ENCODE assay signal across 1 cellular context in genomic region chr7:23467731-23468720, GRCh38.
A peak's percentile ranks its signal among the peaks of the same experiment; 100 is the strongest.
TF ChIP-seq lines count a peak whose summit lies in the region.

No MANE protein-coding gene starts in this region.

TF ChIP-seq in K562, 482 proteins besides CTCF, POLR2A, EP300 and RAD21 (continued from another document and continues in another):
- TF ChIP-seq, protein P1, sequence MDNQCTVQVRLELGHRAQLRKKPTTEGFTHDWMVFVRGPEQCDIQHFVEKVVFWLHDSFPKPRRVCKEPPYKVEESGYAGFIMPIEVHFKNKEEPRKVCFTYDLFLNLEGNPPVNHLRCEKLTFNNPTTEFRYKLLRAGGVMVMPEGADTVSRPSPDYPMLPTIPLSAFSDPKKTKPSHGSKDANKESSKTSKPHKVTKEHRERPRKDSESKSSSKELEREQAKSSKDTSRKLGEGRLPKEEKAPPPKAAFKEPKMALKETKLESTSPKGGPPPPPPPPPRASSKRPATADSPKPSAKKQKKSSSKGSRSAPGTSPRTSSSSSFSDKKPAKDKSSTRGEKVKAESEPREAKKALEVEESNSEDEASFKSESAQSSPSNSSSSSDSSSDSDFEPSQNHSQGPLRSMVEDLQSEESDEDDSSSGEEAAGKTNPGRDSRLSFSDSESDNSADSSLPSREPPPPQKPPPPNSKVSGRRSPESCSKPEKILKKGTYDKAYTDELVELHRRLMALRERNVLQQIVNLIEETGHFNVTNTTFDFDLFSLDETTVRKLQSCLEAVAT (IDR thresholded peaks at IDR 0.05): peak in 1 of 2 experiments; percentile 40; a peak in 2 of 4 replicates
- TF ChIP-seq EP400 (IDR thresholded peaks at IDR 0.05) (0 out of 2 replicates have a peak, but pooled peaks have one; percentile 12), ZNF384 (IDR thresholded peaks at IDR 0.05; ENCODE audit: low read depth, low read length) (no peak), KDM1A (IDR thresholded peaks at IDR 0.05) (no peak), LEF1 (IDR thresholded peaks at IDR 0.05) (0 out of 2 replicates have a peak, but pooled peaks have one; percentile 25), SAP30 (IDR thresholded peaks at IDR 0.05; ENCODE audit: borderline replicate concordance, insufficient read depth, low read depth, low read length, poor library complexity, severe bottlenecking) (peak; percentile 42), NRF1 (conservative IDR thresholded peaks at IDR 0.05 in 1 of 2, IDR thresholded peaks at IDR 0.05 in 1 of 2) (peak in 1 of 2 experiments; percentile 42; a peak in 1 of 4 replicates), ZFP30 (CRISPR knock-in tag; IDR thresholded peaks at IDR 0.05; ENCODE audit: borderline replicate concordance) (no peak), PURB (CRISPR knock-in tag; IDR thresholded peaks at IDR 0.05; ENCODE audit: low read depth) (no peak), PYGO2 (tag; IDR thresholded peaks at IDR 0.05) (no peak), ELK3 (CRISPR knock-in tag; IDR thresholded peaks at IDR 0.05) (no peak), JUNB (CRISPR knock-in tag; conservative IDR thresholded peaks at IDR 0.05) (no peak), SRSF9 (IDR thresholded peaks at IDR 0.05; ENCODE audit: borderline replicate concordance, low read depth, low read length) (no peak), E2F8 (IDR thresholded peaks at IDR 0.05; ENCODE audit: low read depth, partially characterized antibody) (no peak), ARID1B (IDR thresholded peaks at IDR 0.05) (no peak), ZNF175 (CRISPR knock-in tag; IDR thresholded peaks at IDR 0.05; ENCODE audit: low read depth) (no peak), POLR2AphosphoS5 (IDR thresholded peaks at IDR 0.05; ENCODE audit: control insufficient read depth, insufficient read depth, low read depth, low read length) (0 out of 2 replicates have a peak, but pooled peaks have one; percentile 28), MTA1 (IDR thresholded peaks at IDR 0.05; ENCODE audit: borderline replicate concordance) (no peak), HNRNPK (IDR thresholded peaks at IDR 0.05; ENCODE audit: low read depth, low read length, poor library complexity, severe bottlenecking) (no peak), MTA3 (IDR thresholded peaks at IDR 0.05; ENCODE audit: borderline replicate concordance) (no peak), CCNT2 (IDR thresholded peaks at IDR 0.05; ENCODE audit: borderline replicate concordance, extremely low read depth, insufficient read length, low read depth, low read length) (peak; percentile 18), NFIC (IDR thresholded peaks at IDR 0.05) (no peak), ZBTB33 (CRISPR knock-in tag; IDR thresholded peaks at IDR 0.05) (no peak), EGR1 (conservative IDR thresholded peaks at IDR 0.05) (peak; percentile 73), CUX1 (CRISPR knock-in tag; IDR thresholded peaks at IDR 0.05) (no peak), MYC (IDR thresholded peaks at IDR 0.05; ENCODE audit: low read depth, low read length) (peak; percentile 9; the same call in 1 of the 2 replicates), MYC (CRISPR knock-in tag; IDR thresholded peaks at IDR 0.05; ENCODE audit: borderline replicate concordance, low read depth) (no peak), HEY1 (CRISPR knock-in tag; IDR thresholded peaks at IDR 0.05; ENCODE audit: borderline replicate concordance) (no peak), DPF2 (IDR thresholded peaks at IDR 0.05) (no peak), HOMEZ (CRISPR knock-in tag; IDR thresholded peaks at IDR 0.05) (0 out of 2 replicates have a peak, but pooled peaks have one; percentile 8), FOXA3 (CRISPR knock-in tag; conservative IDR thresholded peaks at IDR 0.05 in 1 of 2, IDR thresholded peaks at IDR 0.05 in 1 of 2) (no peak), ZFX (CRISPR knock-in tag; IDR thresholded peaks at IDR 0.05) (peak; percentile 36; the same call in 1 of the 2 replicates), CXXC5 (CRISPR knock-in tag; IDR thresholded peaks at IDR 0.05) (0 out of 2 replicates have a peak, but pooled peaks have one; percentile 9), SMAD4 (CRISPR knock-in tag; conservative IDR thresholded peaks at IDR 0.05) (no peak), SLC30A9 (CRISPR knock-in tag; IDR thresholded peaks at IDR 0.05) (no peak), RBBP5 (IDR thresholded peaks at IDR 0.05; ENCODE audit: borderline replicate concordance, insufficient read depth, low read length, poor library complexity, severe bottlenecking) (peak; percentile 57), NR3C1 (CRISPR knock-in tag; IDR thresholded peaks at IDR 0.05) (no peak), ZBTB1 (CRISPR knock-in tag; IDR thresholded peaks at IDR 0.05; ENCODE audit: borderline replicate concordance, low read depth) (no peak)
- TF ChIP-seq, protein P2, sequence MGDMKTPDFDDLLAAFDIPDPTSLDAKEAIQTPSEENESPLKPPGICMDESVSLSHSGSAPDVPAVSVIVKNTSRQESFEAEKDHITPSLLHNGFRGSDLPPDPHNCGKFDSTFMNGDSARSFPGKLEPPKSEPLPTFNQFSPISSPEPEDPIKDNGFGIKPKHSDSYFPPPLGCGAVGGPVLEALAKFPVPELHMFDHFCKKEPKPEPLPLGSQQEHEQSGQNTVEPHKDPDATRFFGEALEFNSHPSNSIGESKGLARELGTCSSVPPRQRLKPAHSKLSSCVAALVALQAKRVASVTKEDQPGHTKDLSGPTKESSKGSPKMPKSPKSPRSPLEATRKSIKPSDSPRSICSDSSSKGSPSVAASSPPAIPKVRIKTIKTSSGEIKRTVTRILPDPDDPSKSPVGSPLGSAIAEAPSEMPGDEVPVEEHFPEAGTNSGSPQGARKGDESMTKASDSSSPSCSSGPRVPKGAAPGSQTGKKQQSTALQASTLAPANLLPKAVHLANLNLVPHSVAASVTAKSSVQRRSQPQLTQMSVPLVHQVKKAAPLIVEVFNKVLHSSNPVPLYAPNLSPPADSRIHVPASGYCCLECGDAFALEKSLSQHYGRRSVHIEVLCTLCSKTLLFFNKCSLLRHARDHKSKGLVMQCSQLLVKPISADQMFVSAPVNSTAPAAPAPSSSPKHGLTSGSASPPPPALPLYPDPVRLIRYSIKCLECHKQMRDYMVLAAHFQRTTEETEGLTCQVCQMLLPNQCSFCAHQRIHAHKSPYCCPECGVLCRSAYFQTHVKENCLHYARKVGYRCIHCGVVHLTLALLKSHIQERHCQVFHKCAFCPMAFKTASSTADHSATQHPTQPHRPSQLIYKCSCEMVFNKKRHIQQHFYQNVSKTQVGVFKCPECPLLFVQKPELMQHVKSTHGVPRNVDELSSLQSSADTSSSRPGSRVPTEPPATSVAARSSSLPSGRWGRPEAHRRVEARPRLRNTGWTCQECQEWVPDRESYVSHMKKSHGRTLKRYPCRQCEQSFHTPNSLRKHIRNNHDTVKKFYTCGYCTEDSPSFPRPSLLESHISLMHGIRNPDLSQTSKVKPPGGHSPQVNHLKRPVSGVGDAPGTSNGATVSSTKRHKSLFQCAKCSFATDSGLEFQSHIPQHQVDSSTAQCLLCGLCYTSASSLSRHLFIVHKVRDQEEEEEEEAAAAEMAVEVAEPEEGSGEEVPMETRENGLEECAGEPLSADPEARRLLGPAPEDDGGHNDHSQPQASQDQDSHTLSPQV (IDR thresholded peaks at IDR 0.05): no peak
- TF ChIP-seq, protein P3, sequence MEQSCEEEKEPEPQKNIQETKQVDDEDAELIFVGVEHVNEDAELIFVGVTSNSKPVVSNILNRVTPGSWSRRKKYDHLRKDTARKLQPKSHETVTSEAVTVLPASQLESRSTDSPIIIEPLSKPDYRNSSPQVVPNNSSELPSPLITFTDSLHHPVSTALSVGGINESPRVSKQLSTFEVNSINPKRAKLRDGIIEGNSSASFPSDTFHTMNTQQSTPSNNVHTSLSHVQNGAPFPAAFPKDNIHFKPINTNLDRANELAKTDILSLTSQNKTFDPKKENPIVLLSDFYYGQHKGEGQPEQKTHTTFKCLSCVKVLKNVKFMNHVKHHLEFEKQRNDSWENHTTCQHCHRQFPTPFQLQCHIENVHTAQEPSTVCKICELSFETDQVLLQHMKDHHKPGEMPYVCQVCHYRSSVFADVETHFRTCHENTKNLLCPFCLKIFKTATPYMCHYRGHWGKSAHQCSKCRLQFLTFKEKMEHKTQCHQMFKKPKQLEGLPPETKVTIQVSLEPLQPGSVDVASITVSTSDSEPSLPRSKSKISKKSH (CRISPR knock-in tag; IDR thresholded peaks at IDR 0.05): no peak
